ENCODE assay signal across 1 cellular context in the genomic region with DNA sequence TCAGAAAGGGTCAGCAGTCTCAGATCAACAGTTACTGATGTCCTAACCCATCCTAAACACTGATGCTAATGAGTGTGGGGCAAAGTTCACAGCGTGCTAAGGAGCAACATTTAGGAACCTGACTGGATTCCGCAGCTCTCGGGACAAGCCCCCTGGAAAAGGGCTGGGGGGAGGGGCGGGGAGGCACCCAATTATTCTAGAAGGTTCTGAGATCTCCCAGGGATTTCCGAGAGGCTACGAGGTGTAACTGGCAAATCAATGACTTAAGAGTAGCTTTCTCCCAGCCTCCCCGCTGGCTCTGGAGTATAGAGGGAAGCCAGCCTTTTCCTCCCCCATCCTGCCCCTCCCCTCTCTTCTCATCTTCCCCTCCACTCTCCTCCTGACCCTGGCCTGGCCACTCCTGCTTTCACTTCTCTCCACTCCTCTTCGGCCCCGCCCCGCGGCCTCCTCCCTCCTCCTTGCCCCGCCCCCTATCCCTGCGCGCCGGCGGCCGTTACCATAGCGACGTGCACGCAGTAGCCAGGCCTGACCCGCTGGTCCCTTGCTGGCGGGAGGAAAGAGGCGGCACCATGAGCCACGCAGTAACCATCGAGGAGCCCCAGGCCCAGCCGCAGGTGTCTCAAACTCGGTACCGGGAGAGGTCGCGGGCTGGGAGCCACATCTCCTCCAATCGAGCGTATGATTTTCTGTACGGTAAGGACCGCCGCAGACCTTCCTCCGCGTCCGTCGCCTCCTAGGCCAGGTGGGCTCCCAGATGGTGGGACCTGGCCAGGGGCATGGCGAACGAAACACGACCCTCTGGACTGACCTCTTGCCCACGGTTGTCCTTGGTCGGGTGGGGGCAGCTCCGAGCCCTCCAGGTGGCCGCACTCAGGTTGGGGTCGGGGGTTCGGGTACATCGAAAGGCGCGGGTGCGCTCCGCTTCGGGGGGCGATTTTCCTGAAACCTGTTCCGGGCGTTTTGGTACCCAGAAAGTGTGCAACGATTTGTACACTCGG.
TF ChIP-seq lines count a peak whose summit lies in the region.

A gene (plus strand): TSS at position 493 of the 998 bp plus-strand sequence. CDS start 77 bp downstream, at position 570.

TF ChIP-seq in GM12878, 131 proteins besides CTCF, POLR2A, EP300 and RAD21 (continued from another document):
- TF ChIP-seq SP1 (IDR thresholded peaks at IDR 0.05; ENCODE audit: low read depth, low read length) (peak; percentile 41), STAT1 (conservative IDR thresholded peaks at IDR 0.05) (no peak), SIN3A (IDR thresholded peaks at IDR 0.05; ENCODE audit: low read depth, low read length) (no peak), IKZF2 (IDR thresholded peaks at IDR 0.05) (peak in 1 of 2 experiments; percentile 29; a peak in 1 of 4 replicates), MXI1 (IDR thresholded peaks at IDR 0.05; ENCODE audit: low read depth, low read length) (peak; percentile 38; the same call in 1 of the 2 replicates), BMI1 (IDR thresholded peaks at IDR 0.05; ENCODE audit: borderline replicate concordance) (peak; percentile 92), HDGF (IDR thresholded peaks at IDR 0.05) (peak; percentile 90), ETV6 (conservative IDR thresholded peaks at IDR 0.05 in 1 of 2, IDR thresholded peaks at IDR 0.05 in 1 of 2; ENCODE audit: borderline replicate concordance in 1 of 2, low read depth in 1 of 2) (no peak), HCFC1 (IDR thresholded peaks at IDR 0.05; ENCODE audit: low read length) (no peak)
- TF ChIP-seq, protein P1, sequence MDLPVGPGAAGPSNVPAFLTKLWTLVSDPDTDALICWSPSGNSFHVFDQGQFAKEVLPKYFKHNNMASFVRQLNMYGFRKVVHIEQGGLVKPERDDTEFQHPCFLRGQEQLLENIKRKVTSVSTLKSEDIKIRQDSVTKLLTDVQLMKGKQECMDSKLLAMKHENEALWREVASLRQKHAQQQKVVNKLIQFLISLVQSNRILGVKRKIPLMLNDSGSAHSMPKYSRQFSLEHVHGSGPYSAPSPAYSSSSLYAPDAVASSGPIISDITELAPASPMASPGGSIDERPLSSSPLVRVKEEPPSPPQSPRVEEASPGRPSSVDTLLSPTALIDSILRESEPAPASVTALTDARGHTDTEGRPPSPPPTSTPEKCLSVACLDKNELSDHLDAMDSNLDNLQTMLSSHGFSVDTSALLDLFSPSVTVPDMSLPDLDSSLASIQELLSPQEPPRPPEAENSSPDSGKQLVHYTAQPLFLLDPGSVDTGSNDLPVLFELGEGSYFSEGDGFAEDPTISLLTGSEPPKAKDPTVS (IDR thresholded peaks at IDR 0.05; ENCODE audit: low read depth, low read length) = peak; percentile 81
